Comparison of ENCODE assay signal across 17 cellular contexts in the genomic region with DNA sequence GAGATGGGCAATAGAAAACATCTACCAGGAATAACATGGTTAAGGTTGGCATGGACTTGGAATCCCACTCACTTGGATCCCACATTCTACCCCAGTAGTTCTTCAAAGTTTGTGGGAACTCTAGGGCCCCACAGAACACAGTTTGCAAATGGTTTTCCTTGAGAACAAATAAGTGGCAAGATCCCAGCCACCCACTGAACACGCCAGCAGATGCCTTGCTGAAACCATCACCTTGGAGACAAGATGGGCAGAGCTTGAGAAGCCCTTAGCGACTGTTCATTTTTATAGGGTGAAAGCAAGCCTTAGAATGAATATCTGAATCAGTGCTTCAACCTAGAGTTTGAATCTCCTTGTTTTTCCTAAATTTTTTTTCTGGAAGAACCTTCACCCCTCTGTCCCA.
"Had no signal": no experiment of that assay in that cellular context is flagged by ENCODE, and none has a peak within 500 bp of the region (broad histone marks: within the 10 kb centered on the region; RNA-seq: fewer than 3 reads in every experiment).

No MANE protein-coding gene starts in this region.

- H3K27ac Mint-ChIP-seq: natural killer cell treated with Interleukin-12 subunit alpha and Interleukin-12 subunit beta and Interleukin-15 and Interleukin-18, amount 100 ng/mL, for 72 hours; neural progenitor cell; stimulated activated naive B cell treated with anti-CD40 and anti-IgM and Interleukin-4, amounts not matched to agents 10 μg/mL and 1 μg/mL and 100 μg/mL, for 72 hours; stimulated activated naive CD8-positive, alpha-beta T cell treated with anti-CD3 and anti-CD28 coated beads, Interleukin-15, amount 100 ng/mL, for 72 hours had no signal

- H3K9me3 Mint-ChIP-seq: natural killer cell treated with Interleukin-12 subunit alpha and Interleukin-12 subunit beta and Interleukin-15 and Interleukin-18, amount 100 ng/mL, for 72 hours; stimulated activated naive CD8-positive, alpha-beta T cell treated with anti-CD3 and anti-CD28 coated beads, Interleukin-15, amount 100 ng/mL, for 72 hours had no signal

- H3K4me1 Mint-ChIP-seq: stimulated activated naive B cell treated with anti-CD40 and anti-IgM and Interleukin-4, amounts not matched to agents 10 μg/mL and 1 μg/mL and 100 μg/mL, for 72 hours; stimulated activated naive CD8-positive, alpha-beta T cell treated with anti-CD3 and anti-CD28 coated beads, Interleukin-15, amount 100 ng/mL, for 72 hours had no signal

- H3K27me3 Mint-ChIP-seq: stimulated activated naive CD8-positive, alpha-beta T cell treated with anti-CD3 and anti-CD28 coated beads, Interleukin-15, amount 100 ng/mL, for 72 hours had no signal

- H3K4me3 Mint-ChIP-seq: natural killer cell treated with Interleukin-12 subunit alpha and Interleukin-12 subunit beta and Interleukin-15 and Interleukin-18, amount 100 ng/mL, for 72 hours; neural progenitor cell; stimulated activated naive B cell treated with anti-CD40 and anti-IgM and Interleukin-4, amounts not matched to agents 10 μg/mL and 1 μg/mL and 100 μg/mL, for 72 hours; stimulated activated naive CD8-positive, alpha-beta T cell treated with anti-CD3 and anti-CD28 coated beads, Interleukin-15, amount 100 ng/mL, for 72 hours had no signal

- H3K36me3 Mint-ChIP-seq: natural killer cell treated with Interleukin-12 subunit alpha and Interleukin-12 subunit beta and Interleukin-15 and Interleukin-18, amount 100 ng/mL, for 72 hours; neural progenitor cell; stimulated activated naive B cell treated with anti-CD40 and anti-IgM and Interleukin-4, amounts not matched to agents 10 μg/mL and 1 μg/mL and 100 μg/mL, for 72 hours had no signal

- ATAC-seq: esophagus mucosa; heart left ventricle; left lobe of liver; natural killer cell treated with Interleukin-12 subunit alpha and Interleukin-12 subunit beta and Interleukin-15 and Interleukin-18, amount 100 ng/mL, for 72 hours; right lobe of liver; stimulated activated naive B cell treated with anti-CD40 and anti-IgM and Interleukin-4, amounts not matched to agents 10 μg/mL and 1 μg/mL and 100 μg/mL, for 72 hours; stimulated activated naive CD8-positive, alpha-beta T cell treated with anti-CD3 and anti-CD28 coated beads, Interleukin-15, amount 100 ng/mL, for 72 hours had no signal

- DNase-seq: effector memory CD4-positive, alpha-beta T cell; heart left ventricle; islet precursor cell; mammary epithelial cell; ovary; retina; right lobe of liver; stimulated activated CD4-positive, alpha-beta T cell treated with anti-CD3 and anti-CD28 coated beads, Interleukin-15, amount 100 ng/mL, for 24 hours; stimulated activated CD4-positive, alpha-beta T cell treated with anti-CD3 and anti-CD28 coated beads, Interleukin-1b, Interleukin-23, amount 100 ng/mL, for 48 hours; stimulated activated CD4-positive, alpha-beta T cell treated with anti-CD3 and anti-CD28 coated beads, Interleukin-4, amount 100 ng/mL, for 24 hours; stimulated activated naive B cell treated with anti-CD40 and anti-IgM and Interleukin-4, amounts not matched to agents 10 μg/mL and 1 μg/mL and 100 μg/mL, for 72 hours; stimulated activated naive CD8-positive, alpha-beta T cell treated with anti-CD3 and anti-CD28 coated beads, Interleukin-15, amount 100 ng/mL, for 72 hours; transverse colon had no signal
